7 cellular contexts compared by ENCODE assay signal in the genomic region with DNA sequence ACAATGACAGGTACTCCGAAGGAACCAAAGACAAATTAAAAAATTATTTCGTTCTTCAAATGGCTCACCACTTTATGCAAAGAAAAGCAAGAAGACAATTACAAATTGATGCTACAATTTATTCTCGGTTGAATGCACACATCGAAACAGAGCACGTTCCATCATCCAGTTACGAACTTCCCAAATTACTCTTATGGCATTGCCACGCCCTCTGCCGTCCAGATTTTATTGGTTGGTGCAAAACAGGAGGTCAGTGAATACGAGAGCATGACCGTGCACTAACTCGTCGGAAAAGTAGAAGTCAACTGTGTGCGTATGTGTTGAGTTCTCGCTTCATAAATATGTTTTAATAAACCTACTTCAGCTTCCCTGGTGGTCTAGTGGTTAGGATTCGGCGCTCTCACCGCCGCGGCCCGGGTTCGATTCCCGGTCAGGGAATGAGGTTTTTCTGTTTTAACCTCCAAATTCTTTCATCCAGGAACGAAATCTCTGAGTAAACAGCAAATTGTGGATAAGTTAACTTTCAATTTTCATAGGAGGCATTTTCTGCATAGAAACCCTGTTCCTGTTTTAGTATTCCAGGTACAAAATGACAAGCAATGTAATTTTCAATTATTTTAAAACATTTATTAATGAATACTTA. TPM values are rescaled to one million over a fixed set of nuclear protein-coding genes. Genes with fewer than 3 reads are reported as not detected.
DNase-seq lines count a peak whose midpoint lies in the region; ATAC-seq and TF ChIP-seq lines count a peak whose summit lies in the region.

No MANE protein-coding gene starts in this region.

- DNase-seq in NCI-H69 (lab: John Stamatoyannopoulos, UW) = peak; percentile 78
- peak; percentile 80 for DNase-seq in activated CD4-positive, alpha-beta memory T cell treated with anti-CD3 and anti-CD28 coated beads for 36 hours
- DNase-seq in ecto neural progenitor cell (ENCODE audit: low spot score) = peak; percentile 84
- peak; percentile 91 to 95 for DNase-seq in lower leg skin (ENCODE audit: low spot score in 2 of 2)
- DNase-seq in stimulated activated CD4-positive, alpha-beta T cell treated with anti-CD3 and anti-CD28 coated beads, Interleukin-4, amount 100 ng/mL, for 24 hours = peak; percentile 78

- intact Hi-C loops in activated CD4-positive, alpha-beta memory T cell treated with anti-CD3 and anti-CD28 coated beads for 36 hours (cut with micrococcal nuclease) = loop anchor here (1.0 to 2.0 kb wide), 7 partner anchors 34 to 1503 kb away; no protein-coding TSS in a partner anchor
- intact Hi-C loops in lower leg skin (cut with DNase I; ENCODE audit: low total_unique reads) = no loop called here

- peak; percentile 47 for ATAC-seq in GM18520 (IDR thresholded peaks at IDR 0.05; ENCODE audit: unreplicated experiment)
- ATAC-seq in HG03378 (IDR thresholded peaks at IDR 0.05; ENCODE audit: unreplicated experiment) = peak; percentile 68

- POLR2A ChIA-PET in activated CD4-positive, alpha-beta memory T cell treated with anti-CD3 and anti-CD28 coated beads for 36 hours (lab: Charles Lee) = interaction anchor here (1.1 to 1.5 kb wide), 3 partner anchors 34 to 116 kb away, joined by 3 to 4 read pairs (median 4); partner anchors contain the start of gene TRIM27

- peak overlapping the region; percentile 33 for H3K4me3 ChIP-seq in lower leg skin (ENCODE audit: low read depth, poor library complexity, severe bottlenecking)

- 0 to 1% methylated on average over 23 of the region's 23 CpGs for WGBS in lower leg skin, 2 donors

- peaks cover 5% of the 10 kb centered on the region for H3K36me3 Mint-ChIP-seq in activated CD4-positive, alpha-beta memory T cell treated with anti-CD3 and anti-CD28 coated beads for 36 hours

- no peak for TF ChIP-seq CTCF in lower leg skin (IDR thresholded peaks at IDR 0.05)

- CTCF ChIA-PET in activated CD4-positive, alpha-beta memory T cell treated with anti-CD3 and anti-CD28 coated beads for 36 hours (lab: Charles Lee) = interaction anchor here (1.0 to 2.9 kb wide), 5 partner anchors 29 to 144 kb away, joined by 3 to 26 read pairs (median 4); no protein-coding TSS in a partner anchor

- H3K4me3 Mint-ChIP-seq in activated CD4-positive, alpha-beta memory T cell treated with anti-CD3 and anti-CD28 coated beads for 36 hours = peak overlapping the region; percentile 82

- peaks cover 4% of the 10 kb centered on the region for H3K9me3 Mint-ChIP-seq in activated CD4-positive, alpha-beta memory T cell treated with anti-CD3 and anti-CD28 coated beads for 36 hours

- peak overlapping the region; percentile 93 for H3K27ac Mint-ChIP-seq in activated CD4-positive, alpha-beta memory T cell treated with anti-CD3 and anti-CD28 coated beads for 36 hours

- no peak for TF ChIP-seq POLR2A in lower leg skin (IDR thresholded peaks at IDR 0.05)

- peaks cover 58% of the 10 kb centered on the region for H3K4me1 Mint-ChIP-seq in activated CD4-positive, alpha-beta memory T cell treated with anti-CD3 and anti-CD28 coated beads for 36 hours (ENCODE audit: low read depth)

- peaks cover 27% of the 10 kb centered on the region for H3K27me3 Mint-ChIP-seq in activated CD4-positive, alpha-beta memory T cell treated with anti-CD3 and anti-CD28 coated beads for 36 hours

RNA-seq across cellular contexts. Expression of gene ZNF311, which starts 23.2 kb away (rescaled TPM):
- total RNA-seq in activated CD4-positive, alpha-beta memory T cell treated with anti-CD3 and anti-CD28 coated beads for 36 hours = 1 to 10 TPM in 1 of 2 experiments, under 1 TPM in 1; 0.99 to 1.3 TPM
- 1 to 10 TPM in 2 of 4 donors, under 1 TPM in 1, not detected in 1; 0.69 to 1.4 (median 1.1) TPM for total RNA-seq in lower leg skin

RNA-seq across cellular contexts. Expression of gene TRIM27, which starts 58.2 kb away (rescaled TPM):
- 10 to 100 TPM; 49.7 to 54.6 TPM for total RNA-seq in activated CD4-positive, alpha-beta memory T cell treated with anti-CD3 and anti-CD28 coated beads for 36 hours
- 10 to 100 TPM; 32.2 to 38.9 (median 35.6) TPM for total RNA-seq in lower leg skin

Comparison
In these comparisons a context has a peak if more than half of its experiments do, and no peak if none do; other contexts are left out.
1. Peak in every context shown above with its lines: DNase-seq, ATAC-seq and H3K4me3 ChIP-seq.